In the genomic region with DNA sequence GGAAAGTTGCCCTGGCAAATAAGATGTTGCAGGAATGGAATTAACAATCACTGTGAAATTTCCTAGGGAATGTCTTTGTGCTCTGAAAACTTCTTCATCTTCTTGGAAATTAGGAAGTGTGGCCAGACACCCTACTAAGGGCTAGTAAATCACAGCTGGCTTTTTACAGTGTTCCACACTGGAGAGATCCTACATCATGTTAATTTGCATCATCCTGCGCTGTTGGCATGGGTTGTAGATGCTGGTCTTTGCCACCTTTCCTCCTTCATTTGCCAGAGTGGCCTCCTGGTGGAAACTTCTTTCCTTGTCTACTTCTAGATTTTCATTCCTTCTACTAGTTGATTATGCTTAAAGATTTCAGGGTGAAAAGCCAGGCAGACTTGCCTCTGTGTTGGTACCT, we compare ENCODE assay signal across 12 cellular contexts. TPM values are rescaled to one million over a fixed set of nuclear protein-coding genes. Genes with fewer than 3 reads are reported as not detected.
A peak's percentile ranks its signal among the peaks of the same experiment; 100 is the strongest.
DNase-seq lines count a peak whose midpoint lies in the region; ATAC-seq, FAIRE-seq and TF ChIP-seq lines count a peak whose summit lies in the region.
"Had no signal": no experiment of that assay in that cellular context is flagged by ENCODE, and none has a peak within 500 bp of the region (broad histone marks: within the 10 kb centered on the region; RNA-seq: fewer than 3 reads in every experiment).

No MANE protein-coding gene starts in this region.

- H3K4me3 ChIP-seq in astrocyte (ENCODE audit: insufficient read depth, low read depth, low read length) (peak overlapping the region; percentile 27), lung (peak overlapping the region; percentile 12), upper lobe of right lung (peak overlapping the region; percentile 96)

- peak overlapping the region; percentile 94 for H3K27ac Mint-ChIP-seq in activated naive CD4-positive, alpha-beta T cell treated with anti-CD3 and anti-CD28 coated beads, Interleukin-2, amount 50 U/mL, for 24 hours
- no peak overlapping the region for H3K27ac Mint-ChIP-seq in astrocyte (ENCODE audit: unreplicated experiment)

- no peak overlapping the region for H2AFZ ChIP-seq in astrocyte (ENCODE audit: low read depth, low read length)

- H3K79me2 ChIP-seq in astrocyte (ENCODE audit: insufficient read depth, low read length), result peaks cover 44% of the 10 kb centered on the region

- H3K27ac ChIP-seq in astrocyte (ENCODE audit: low read depth, low read length) (no peak overlapping the region), lung (ENCODE audit: low read depth in 1 of 2, low read length in 1 of 2) (peak overlapping the region in 1 of 2 donors; percentile 29), upper lobe of right lung (no peak overlapping the region)

- H4K20me1 ChIP-seq in astrocyte (ENCODE audit: insufficient read depth, low read length), result peaks cover 13% of the 10 kb centered on the region

- peak overlapping the region; percentile 92 for H3K4me3 Mint-ChIP-seq in activated naive CD4-positive, alpha-beta T cell treated with anti-CD3 and anti-CD28 coated beads, Interleukin-2, amount 50 U/mL, for 24 hours
- peak overlapping the region; percentile 95 for H3K4me3 Mint-ChIP-seq in astrocyte (ENCODE audit: unreplicated experiment)

- peaks cover 36% of the 10 kb centered on the region for H3K4me1 Mint-ChIP-seq in activated naive CD4-positive, alpha-beta T cell treated with anti-CD3 and anti-CD28 coated beads, Interleukin-2, amount 50 U/mL, for 24 hours
- H3K4me1 Mint-ChIP-seq in astrocyte (ENCODE audit: low read depth, unreplicated experiment), result peaks cover 40% of the 10 kb centered on the region

- no peaks in the 10 kb centered on the region for H3K27me3 Mint-ChIP-seq in activated naive CD4-positive, alpha-beta T cell treated with anti-CD3 and anti-CD28 coated beads, Interleukin-2, amount 50 U/mL, for 24 hours
- no peaks in the 10 kb centered on the region for H3K27me3 Mint-ChIP-seq in astrocyte (ENCODE audit: low read depth, unreplicated experiment)

- peaks cover 51% of the 10 kb centered on the region for H3K36me3 Mint-ChIP-seq in activated naive CD4-positive, alpha-beta T cell treated with anti-CD3 and anti-CD28 coated beads, Interleukin-2, amount 50 U/mL, for 24 hours
- no peaks in the 10 kb centered on the region for H3K36me3 Mint-ChIP-seq in astrocyte (ENCODE audit: low read depth, unreplicated experiment)

- TF ChIP-seq CTCF in astrocyte (IDR thresholded peaks at IDR 0.05; ENCODE audit: insufficient read depth, low read depth, low read length) (no peak), lung (IDR thresholded peaks at IDR 0.05; ENCODE audit: control extremely low read depth, extremely low read depth) (no peak), upper lobe of right lung (IDR thresholded peaks at IDR 0.05) (no peak)

- no peak overlapping the region for H3K9ac ChIP-seq in astrocyte (ENCODE audit: low read length)

- no peak for ATAC-seq in lung (ENCODE audit: insufficient read depth, low FRiP score)
- no peak for ATAC-seq in upper lobe of right lung

- H3K27me3 ChIP-seq in astrocyte (ENCODE audit: insufficient read depth, low read length), result no peaks in the 10 kb centered on the region
- no peaks in the 10 kb centered on the region for H3K27me3 ChIP-seq in lung (ENCODE audit: control insufficient read depth, insufficient read depth)
- H3K27me3 ChIP-seq in upper lobe of right lung, result no peaks in the 10 kb centered on the region

- H3K9me3 Mint-ChIP-seq in activated naive CD4-positive, alpha-beta T cell treated with anti-CD3 and anti-CD28 coated beads, Interleukin-2, amount 50 U/mL, for 24 hours, result no peaks in the 10 kb centered on the region
- no peaks in the 10 kb centered on the region for H3K9me3 Mint-ChIP-seq in astrocyte (ENCODE audit: unreplicated experiment)

- H3K4me2 ChIP-seq in astrocyte (ENCODE audit: low read length), result peak overlapping the region; percentile 89

- H3K9me3 ChIP-seq in astrocyte (ENCODE audit: insufficient read depth, low read depth, low read length) (no peaks in the 10 kb centered on the region), lung (ENCODE audit: control insufficient read depth in 2 of 2, insufficient read depth in 1 of 2, low read length in 1 of 2) (no peaks in the 10 kb centered on the region), upper lobe of right lung (no peaks in the 10 kb centered on the region)

- peaks cover 39% of the 10 kb centered on the region for H3K4me1 ChIP-seq in astrocyte (ENCODE audit: insufficient read depth, low read length)
- H3K4me1 ChIP-seq in lung (ENCODE audit: control insufficient read depth in 2 of 2, insufficient read depth in 2 of 2, low read length in 2 of 2), result peaks cover 7 to 12% of the 10 kb centered on the region in 2 donors
- H3K4me1 ChIP-seq in upper lobe of right lung, result peaks cover 61% of the 10 kb centered on the region

- FAIRE-seq in astrocyte (lab: Jason Lieb, UNC), result no peak
- FAIRE-seq: islet of Langerhans had no signal

- H3K36me3 ChIP-seq in astrocyte (ENCODE audit: insufficient read depth, low read length) (peaks cover 4% of the 10 kb centered on the region), lung (ENCODE audit: control insufficient read depth in 2 of 2, insufficient read depth in 2 of 2, low read length in 2 of 2) (peaks cover 2 to 7% of the 10 kb centered on the region in 2 donors), upper lobe of right lung (peaks cover 12% of the 10 kb centered on the region)

- 91 to 93% methylated on average over 1 of the region's 1 CpG for WGBS in lung, 2 donors

- intact Hi-C loops in upper lobe of right lung (cut with DNase I), result loop anchor here (5.0 kb wide), 1 partner anchor 162 kb away; no protein-coding TSS in a partner anchor

- no peak for DNase-seq in activated naive CD4-positive, alpha-beta T cell treated with Interleukin-2 at 50 U/mL for 16 hours
- no peak for DNase-seq in astrocyte (ENCODE audit: low read depth)
- no peak for DNase-seq in lung (ENCODE audit: low spot score)
- DNase-seq in upper lobe of right lung, result no peak
- DNase-seq in epidermal melanocyte (ENCODE audit: insufficient read length, low spot score), result no peak
- no peak for DNase-seq in NCI-H748 (lab: John Stamatoyannopoulos, UW; ENCODE audit: unreplicated experiment)
- DNase-seq in NOMO-1 treated with DMSO at 0.1 percent for 48 hours (lab: John Stamatoyannopoulos, UW; ENCODE audit: unreplicated experiment), result no peak
- DNase-seq: activated CD4-positive, alpha-beta T cell treated with anti-CD3 and anti-CD28 coated beads, Interleukin-2, amount 50 U/mL, for 1 hour; NK-92 treated with Interleukin-12 subunit alpha and Interleukin-12 subunit beta, amount 100 ng/mL, for 24 hours; stimulated activated CD4-positive, alpha-beta T cell treated with anti-CD3 and anti-CD28 coated beads, Interleukin-15, amount 100 ng/mL, for 24 hours had no signal

RNA-seq across cellular contexts. Expression of a gene that starts 2.7 kb away (rescaled TPM):
- total RNA-seq in astrocyte (16.2 and 16.8 TPM in 2 replicates), lung (10 to 100 TPM; 79.8 to 95.1 TPM), upper lobe of right lung (45.9 TPM)
- polyA plus RNA-seq in lung, result 100 to 1,000 TPM in 1 of 2 donors, 10 to 100 TPM in 1; 13.4 to 396 TPM

Comparison
In these comparisons a context has a peak if more than half of its experiments do, and no peak if none do; other contexts are left out.
1. H3K4me3 ChIP-seq: peak in every context shown above with its lines; median percentile 96 in upper lobe of right lung; 27 in astrocyte; 12 in lung.